ENCODE assay signal across 6 cellular contexts in the genomic region with DNA sequence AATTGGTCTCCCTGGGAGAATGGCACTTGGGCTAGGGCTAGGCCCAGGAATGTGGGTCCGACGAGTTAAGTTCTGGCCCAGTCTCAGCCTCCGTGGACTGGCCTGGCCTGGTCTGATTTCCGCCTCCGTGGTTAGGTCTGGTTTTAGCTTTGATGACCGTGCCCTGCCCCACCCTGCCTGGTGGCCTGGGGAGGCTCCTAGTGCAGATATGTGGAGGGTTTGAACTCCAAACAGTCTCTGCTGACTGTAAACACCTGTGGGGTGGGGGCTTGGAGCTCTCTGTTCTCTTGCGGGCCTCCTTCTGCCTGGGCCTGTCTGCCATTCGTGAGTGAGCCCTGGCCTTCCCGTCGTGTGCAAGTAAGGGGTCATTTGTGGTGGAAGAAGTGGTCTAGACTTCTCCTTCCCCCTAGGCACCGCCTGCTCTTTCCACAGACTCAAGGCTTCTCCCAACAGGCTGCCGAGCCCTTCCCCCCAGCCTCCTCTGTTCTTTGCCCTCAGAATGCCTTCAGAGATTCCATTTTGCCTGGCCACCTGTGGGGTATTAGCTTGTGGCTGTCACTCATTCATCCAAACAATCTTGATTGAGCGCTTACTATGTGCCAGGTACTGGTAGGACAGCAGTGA. TPM values are rescaled to one million over a fixed set of nuclear protein-coding genes. Genes with fewer than 3 reads are reported as not detected.
DNase-seq lines count a peak whose midpoint lies in the region; ATAC-seq, FAIRE-seq and TF ChIP-seq lines count a peak whose summit lies in the region.

No MANE protein-coding gene starts in this region.

- 7 to 13% methylated on average over 13 of the region's 13 CpGs for WGBS in pancreas, 2 donors

- H3K27me3 ChIP-seq in pancreas, result no peaks in the 10 kb centered on the region

- no peaks in the 10 kb centered on the region for H3K36me3 ChIP-seq in pancreas

- H3K9me3 Mint-ChIP-seq in IgD-negative memory B cell (no peaks in the 10 kb centered on the region), chondrocyte (ENCODE audit: low read depth) (no peaks in the 10 kb centered on the region)

- H3K4me3 Mint-ChIP-seq in IgD-negative memory B cell, result peak overlapping the region; percentile 91 to 94 (median 92)
- peak overlapping the region; percentile 90 for H3K4me3 Mint-ChIP-seq in chondrocyte (ENCODE audit: unreplicated experiment)

- intact Hi-C loops in pancreas (cut with DNase I), result no loop called here

- H3K27ac Mint-ChIP-seq in IgD-negative memory B cell (peak overlapping the region; percentile 95 to 99 (median 99)), chondrocyte (ENCODE audit: unreplicated experiment) (peak overlapping the region; percentile 95)

- peaks cover 5% of the 10 kb centered on the region for H3K36me3 Mint-ChIP-seq in IgD-negative memory B cell
- peaks cover 6% of the 10 kb centered on the region for H3K36me3 Mint-ChIP-seq in chondrocyte (ENCODE audit: low read depth)

- peaks cover 24 to 40% (median 40%) of the 10 kb centered on the region in 3 donors for H3K4me1 ChIP-seq in pancreas

- H3K4me1 Mint-ChIP-seq in IgD-negative memory B cell, result peaks cover 49 to 56% (median 50%) of the 10 kb centered on the region in 3 donors
- peaks cover 50% of the 10 kb centered on the region for H3K4me1 Mint-ChIP-seq in chondrocyte (ENCODE audit: low read depth)

- FAIRE-seq in pancreas (lab: Jason Lieb, UNC), result no peak

- H3K9me3 ChIP-seq in pancreas, result no peaks in the 10 kb centered on the region

- H3K27me3 Mint-ChIP-seq in IgD-negative memory B cell, result peaks cover 2% of the 10 kb centered on the region
- H3K27me3 Mint-ChIP-seq in chondrocyte (ENCODE audit: low read depth), result no peaks in the 10 kb centered on the region

- H3K4me3 ChIP-seq in pancreas, result peak overlapping the region; percentile 68 to 97 (median 81)

- TF ChIP-seq CTCF in chondrocyte (IDR thresholded peaks at IDR 0.05) (no peak), pancreas (IDR thresholded peaks at IDR 0.05) (no peak)

- ATAC-seq in pancreas, result no peak
- no peak for ATAC-seq in GM21515 (IDR thresholded peaks at IDR 0.05; ENCODE audit: unreplicated experiment)

- DNase-seq in chondrocyte (ENCODE audit: low spot score) (no peak), pancreas (peak in 3 of 6 donors; percentile 18 to 63 (median 30))
- no peak for DNase-seq in activated CD8-positive, alpha-beta memory T cell treated with anti-CD3 and anti-CD28 coated beads, Interleukin-2, amount 50 U/mL, for 48 hours
- DNase-seq in stimulated activated CD8-positive, alpha-beta memory T cell treated with anti-CD3 and anti-CD28 coated beads, Interleukin-4, amount 100 ng/mL, for 48 hours, result no peak

- H3K27ac ChIP-seq in pancreas, result peak overlapping the region; percentile 96 to 98 (median 96)

RNA-seq across cellular contexts. Expression of gene ATP6V0C, which starts 1.5 kb away (rescaled TPM):
- 105 TPM for polyA plus RNA-seq in IgD-negative memory B cell
- 168 to 200 TPM (median 197 TPM) in 3 replicates for total RNA-seq in chondrocyte
- 10 to 100 TPM; 39.9 to 92.3 (median 66.8) TPM for total RNA-seq in pancreas
- 100 to 1,000 TPM in 1 of 2 donors, 10 to 100 TPM in 1; 59.8 to 124 TPM for polyA plus RNA-seq in pancreas

RNA-seq across cellular contexts. Expression of gene AMDHD2, which starts 4.9 kb away (rescaled TPM):
- 22.2 TPM for polyA plus RNA-seq in IgD-negative memory B cell
- 35.4 to 37.0 TPM (median 36.3 TPM) in 3 replicates for total RNA-seq in chondrocyte
- total RNA-seq in pancreas, result 10 to 100 TPM in 4 of 6 donors, 1 to 10 TPM in 2; 8.0 to 18.7 (median 10.9) TPM
- polyA plus RNA-seq in pancreas, result 10 to 100 TPM; 27.7 to 36.3 TPM

RNA-seq across cellular contexts. Expression of gene CEMP1, which starts 15.9 kb away (rescaled TPM):
- polyA plus RNA-seq in IgD-negative memory B cell (6.2 TPM), pancreas (1 to 10 TPM; 1.1 to 1.2 TPM)
- total RNA-seq in chondrocyte (not detected in 3 replicates), pancreas (under 1 TPM; 0.12 to 0.92 (median 0.62) TPM)

RNA-seq across cellular contexts. Expression of gene PDPK1, which starts 22.5 kb away (rescaled TPM):
- polyA plus RNA-seq in IgD-negative memory B cell (45.1 TPM), pancreas (10 to 100 TPM; 12.7 to 27.3 TPM)
- total RNA-seq in chondrocyte (39.2 to 40.6 TPM (median 39.6 TPM) in 3 replicates), pancreas (10 to 100 TPM; 24.2 to 34.8 (median 31.9) TPM)

RNA-seq across cellular contexts. Expression of gene TBC1D24, which starts 40.4 kb away (rescaled TPM):
- polyA plus RNA-seq in IgD-negative memory B cell (3.3 TPM), pancreas (10 to 100 TPM; 10.8 to 16.0 TPM)
- total RNA-seq in chondrocyte (17.9 to 19.6 TPM (median 18.7 TPM) in 3 replicates), pancreas (10 to 100 TPM; 16.8 to 23.7 (median 19.7) TPM)
